In genomic region chrX:1554469-1555210, GRCh38 we compare ENCODE assay signal across 8 cellular contexts. TPM values are rescaled to one million over a fixed set of nuclear protein-coding genes. Genes with fewer than 3 reads are reported as not detected.
DNase-seq lines count a peak whose midpoint lies in the region; ATAC-seq and TF ChIP-seq lines count a peak whose summit lies in the region.

No MANE protein-coding gene starts in this region.

- no peak for ATAC-seq in GM19467 (IDR thresholded peaks at IDR 0.05; ENCODE audit: unreplicated experiment)

- TF ChIP-seq EP300 in esophagus muscularis mucosa (IDR thresholded peaks at IDR 0.05) = no peak

- no peaks in the 10 kb centered on the region for H4K20me1 ChIP-seq in Karpas-422 (ENCODE audit: insufficient read depth, low read depth, low read length)

- H3K36me3 ChIP-seq in esophagus muscularis mucosa = no peaks in the 10 kb centered on the region
- no peaks in the 10 kb centered on the region for H3K36me3 ChIP-seq in Karpas-422 (ENCODE audit: insufficient read depth, low read length)

- no peaks in the 10 kb centered on the region for H3K27me3 Mint-ChIP-seq in activated CD4-positive, alpha-beta memory T cell treated with anti-CD3 and anti-CD28 coated beads, Interleukin-2, amount 10 ng/mL, durations not matched to agents 7 days and 5 days

- 75% methylated on average over 19 of the region's 19 CpGs for WGBS in esophagus muscularis mucosa

- CTCF ChIA-PET in activated CD4-positive, alpha-beta memory T cell treated with anti-CD3 and anti-CD28 coated beads, Interleukin-2, amount 10 ng/mL, durations not matched to agents 7 days and 5 days (lab: Charles Lee) = no interaction called here

- peaks cover 60% of the 10 kb centered on the region for H3K4me1 Mint-ChIP-seq in activated CD4-positive, alpha-beta memory T cell treated with anti-CD3 and anti-CD28 coated beads, Interleukin-2, amount 10 ng/mL, durations not matched to agents 7 days and 5 days

- DNase-seq in stimulated activated CD4-positive, alpha-beta T cell treated with anti-CD3 and anti-CD28 coated beads, Interleukin-4, amount 100 ng/mL, for 1 hour = peak; percentile 14
- no peak for DNase-seq in stimulated activated CD4-positive, alpha-beta T cell treated with anti-CD3 and anti-CD28 coated beads, Interleukin-2, amount 100 ng/mL, for 48 hours
- peak; percentile 82 for DNase-seq in activated CD4-positive, alpha-beta memory T cell treated with anti-CD3 and anti-CD28 coated beads, Interleukin-2, amount 10 ng/mL, durations not matched to agents 7 days and 5 days
- DNase-seq in esophagus muscularis mucosa (ENCODE audit: extremely low spot score) (peak; percentile 47), KG1 (lab: John Stamatoyannopoulos, UW) (no peak), NCI-H2171 treated with DMSO at 0.1 percent for 48 hours (lab: John Stamatoyannopoulos, UW) (no peak), Karpas-422 (no peak)

- H3K9ac ChIP-seq in Karpas-422 (ENCODE audit: low read length) = no peak overlapping the region

- H3K4me3 ChIP-seq in esophagus muscularis mucosa (no peak overlapping the region), Karpas-422 (ENCODE audit: low read length) (no peak overlapping the region)

- intact Hi-C loops in esophagus muscularis mucosa (cut with DNase I) = no loop called here

- H3K27me3 ChIP-seq in esophagus muscularis mucosa (peaks cover 0 to 7% (median 0%) of the 10 kb centered on the region in 4 donors), Karpas-422 (ENCODE audit: low read length) (no peaks in the 10 kb centered on the region)

- no peak for TF ChIP-seq POLR2A in esophagus muscularis mucosa (IDR thresholded peaks at IDR 0.05; ENCODE audit: low read depth)

- H3K9me3 ChIP-seq in esophagus muscularis mucosa (peaks cover 0 to 9% (median 6%) of the 10 kb centered on the region in 4 donors), Karpas-422 (ENCODE audit: low read length) (0 out of 2 replicates have a peak, but pooled peaks cover 4% of the 10 kb centered on the region)

- H3K4me2 ChIP-seq in Karpas-422 (ENCODE audit: low read depth, low read length, poor library complexity, severe bottlenecking) = no peak overlapping the region

- peaks cover 38% of the 10 kb centered on the region for H3K36me3 Mint-ChIP-seq in activated CD4-positive, alpha-beta memory T cell treated with anti-CD3 and anti-CD28 coated beads, Interleukin-2, amount 10 ng/mL, durations not matched to agents 7 days and 5 days (ENCODE audit: low read depth)

- H3K79me2 ChIP-seq in Karpas-422 (ENCODE audit: low read length) = no peaks in the 10 kb centered on the region

- POLR2A ChIA-PET in activated CD4-positive, alpha-beta memory T cell treated with anti-CD3 and anti-CD28 coated beads, Interleukin-2, amount 10 ng/mL, durations not matched to agents 7 days and 5 days (lab: Charles Lee) = no interaction called here

- no peaks in the 10 kb centered on the region for H3K9me2 ChIP-seq in Karpas-422 (replicated peaks; ENCODE audit: insufficient read depth, low read length)

- no peak for TF ChIP-seq CTCF in esophagus muscularis mucosa (IDR thresholded peaks at IDR 0.05)

- no peak overlapping the region for H2AFZ ChIP-seq in Karpas-422 (ENCODE audit: low read length)

- peaks cover 22% of the 10 kb centered on the region for H3K9me3 Mint-ChIP-seq in activated CD4-positive, alpha-beta memory T cell treated with anti-CD3 and anti-CD28 coated beads, Interleukin-2, amount 10 ng/mL, durations not matched to agents 7 days and 5 days

- H3K4me3 Mint-ChIP-seq in activated CD4-positive, alpha-beta memory T cell treated with anti-CD3 and anti-CD28 coated beads, Interleukin-2, amount 10 ng/mL, durations not matched to agents 7 days and 5 days = peak overlapping the region; percentile 54

- peak overlapping the region; percentile 96 for H3K27ac Mint-ChIP-seq in activated CD4-positive, alpha-beta memory T cell treated with anti-CD3 and anti-CD28 coated beads, Interleukin-2, amount 10 ng/mL, durations not matched to agents 7 days and 5 days

- H3K27ac ChIP-seq in esophagus muscularis mucosa (replicated peaks in 1 of 4) (peak overlapping the region in 1 of 4 donors; percentile 36), Karpas-422 (ENCODE audit: low read length) (no peak overlapping the region)

- no peaks in the 10 kb centered on the region for H3K4me1 ChIP-seq in esophagus muscularis mucosa
- no peaks in the 10 kb centered on the region for H3K4me1 ChIP-seq in Karpas-422 (ENCODE audit: low read length)

RNA-seq across cellular contexts. Expression of gene P2RY8, which starts 17.7 kb away (rescaled TPM):
- total RNA-seq in activated CD4-positive, alpha-beta memory T cell treated with anti-CD3 and anti-CD28 coated beads, Interleukin-2, amount 10 ng/mL, durations not matched to agents 7 days and 5 days = 100 to 1,000 TPM; 177 to 180 TPM
- 1 to 10 TPM in 3 of 4 donors, under 1 TPM in 1; 0.63 to 3.1 (median 1.9) TPM for total RNA-seq in esophagus muscularis mucosa
- total RNA-seq in Karpas-422 (2014; rRNA removed; shearing (Covaris generic); ENCODE audit: low replicate concordance) = 87.1 and 130 TPM in 2 replicates

RNA-seq across cellular contexts. Expression of gene AKAP17A, which starts 36.8 kb away (rescaled TPM):
- total RNA-seq in activated CD4-positive, alpha-beta memory T cell treated with anti-CD3 and anti-CD28 coated beads, Interleukin-2, amount 10 ng/mL, durations not matched to agents 7 days and 5 days = 10 to 100 TPM; 88.5 to 89.5 TPM
- total RNA-seq in esophagus muscularis mucosa = 10 to 100 TPM; 23.4 to 36.8 (median 31.0) TPM
- total RNA-seq in Karpas-422 (2014; rRNA removed; shearing (Covaris generic); ENCODE audit: low replicate concordance) = 27.9 and 66.6 TPM in 2 replicates

Comparison
In these comparisons a context has a peak if more than half of its experiments do, and no peak if none do; other contexts are left out.
1. DNase-seq: peak in stimulated activated CD4-positive, alpha-beta T cell treated with anti-CD3 and anti-CD28 coated beads, Interleukin-4, amount 100 ng/mL, for 1 hour (single experiment), activated CD4-positive, alpha-beta memory T cell treated with anti-CD3 and anti-CD28 coated beads, Interleukin-2, amount 10 ng/mL, durations not matched to agents 7 days and 5 days (single experiment) and esophagus muscularis mucosa (single experiment); none in stimulated activated CD4-positive, alpha-beta T cell treated with anti-CD3 and anti-CD28 coated beads, Interleukin-2, amount 100 ng/mL, for 48 hours (0 of 2), KG1 (single experiment), NCI-H2171 treated with DMSO at 0.1 percent for 48 hours (single experiment) and Karpas-422 (single experiment).
2. RNA of gene P2RY8, which starts 17.7 kb away (total RNA-seq): 177 to 180 TPM in activated CD4-positive, alpha-beta memory T cell treated with anti-CD3 and anti-CD28 coated beads, Interleukin-2, amount 10 ng/mL, durations not matched to agents 7 days and 5 days and 87.1 to 130 TPM in Karpas-422; 0.63 to 3.1 TPM in esophagus muscularis mucosa; every median in the first group is over 10 times any median in the second.